11 cellular contexts compared by ENCODE assay signal in genomic region chr19:29084266-29084665, GRCh38.
DNase-seq lines count a peak whose midpoint lies in the region; ATAC-seq and TF ChIP-seq lines count a peak whose summit lies in the region.
"Had no signal": no experiment of that assay in that cellular context is flagged by ENCODE, and none has a peak within 500 bp of the region (broad histone marks: within the 10 kb centered on the region; RNA-seq: fewer than 3 reads in every experiment).

No MANE protein-coding gene starts in this region.

- CTCF ChIA-PET in WTC11 (lab: Charles Lee): interaction anchor here (0.6 to 2.1 kb wide), 27 partner anchors 9 to 615 kb away, joined by 3 to 19 read pairs (median 3); no protein-coding TSS in a partner anchor

- ATAC-seq in WTC11: peak; percentile 69
- ATAC-seq in GM21825 (IDR thresholded peaks at IDR 0.05; ENCODE audit: unreplicated experiment): no peak

- H3K4me1 Mint-ChIP-seq in WTC11: peaks cover 27% of the 10 kb centered on the region

- peak; percentile 8 for DNase-seq in activated CD4-positive, alpha-beta T cell treated with anti-CD3 and anti-CD28 coated beads for 48 hours
- no peak for DNase-seq in activated CD4-positive, alpha-beta T cell treated with anti-CD3 and anti-CD28 coated beads, Interleukin-2, amount 50 U/mL, for 1 hour
- DNase-seq in KBM-7: peak; percentile 8
- DNase-seq in WTC11 (ENCODE audit: low spot score): peak; percentile 63
- peak; percentile 71 for DNase-seq in posterior vena cava (ENCODE audit: low spot score)
- no peak for DNase-seq in activated CD4-positive, CD25-positive, alpha-beta regulatory T cell (lab: John Stamatoyannopoulos, UW)
- no peak for DNase-seq in activated gamma-delta T cell (lab: John Stamatoyannopoulos, UW)
- DNase-seq: CD4-positive, alpha-beta memory T cell; effector CD8-positive, alpha-beta T cell; T-helper 1 cell had no signal

- in situ Hi-C loops in KBM-7 (cut with MboI; ENCODE audit: low pct_unique_long_range_greater_than_20kb, low sequenced_read_pairs): no loop called here

- H3K9me3 Mint-ChIP-seq in WTC11: peaks cover 4% of the 10 kb centered on the region; the same call in 1 of the 2 replicates

- H3K4me3 Mint-ChIP-seq in WTC11: no peak overlapping the region
- H3K4me3 Mint-ChIP-seq: CD4-positive, alpha-beta memory T cell had no signal

- peak; percentile 31; the same call in 1 of the 2 replicates for TF ChIP-seq CTCF in WTC11 (IDR thresholded peaks at IDR 0.05)

- H3K27ac Mint-ChIP-seq in WTC11: no peak overlapping the region
- H3K27ac Mint-ChIP-seq: CD4-positive, alpha-beta memory T cell had no signal

- H3K27me3 Mint-ChIP-seq in WTC11 (ENCODE audit: low read depth): no peaks in the 10 kb centered on the region; the same call in 1 of the 2 replicates

- intact Hi-C loops in posterior vena cava (cut with DNase I): no loop called here

- POLR2A ChIA-PET in WTC11 (lab: Charles Lee): no interaction called here

- H3K36me3 Mint-ChIP-seq in WTC11: no peaks in the 10 kb centered on the region
- H3K36me3 Mint-ChIP-seq: CD4-positive, alpha-beta memory T cell had no signal

TF ChIP-seq in WTC11, 78 proteins besides CTCF, POLR2A, EP300 and RAD21:
- no peak for TF ChIP-seq NFATC4 (CRISPR knock-in tag; IDR thresholded peaks at IDR 0.05)

Comparison
In these comparisons a context has a peak if more than half of its experiments do, and no peak if none do; other contexts are left out.
1. DNase-seq: peak in activated CD4-positive, alpha-beta T cell treated with anti-CD3 and anti-CD28 coated beads for 48 hours (single experiment), KBM-7 (single experiment), WTC11 (single experiment) and posterior vena cava (single experiment); none in activated CD4-positive, alpha-beta T cell treated with anti-CD3 and anti-CD28 coated beads, Interleukin-2, amount 50 U/mL, for 1 hour (single experiment), activated CD4-positive, CD25-positive, alpha-beta regulatory T cell (0 of 4) and activated gamma-delta T cell (single experiment).